Comparison of ENCODE assay signal across 23 cellular contexts in the genomic region with DNA sequence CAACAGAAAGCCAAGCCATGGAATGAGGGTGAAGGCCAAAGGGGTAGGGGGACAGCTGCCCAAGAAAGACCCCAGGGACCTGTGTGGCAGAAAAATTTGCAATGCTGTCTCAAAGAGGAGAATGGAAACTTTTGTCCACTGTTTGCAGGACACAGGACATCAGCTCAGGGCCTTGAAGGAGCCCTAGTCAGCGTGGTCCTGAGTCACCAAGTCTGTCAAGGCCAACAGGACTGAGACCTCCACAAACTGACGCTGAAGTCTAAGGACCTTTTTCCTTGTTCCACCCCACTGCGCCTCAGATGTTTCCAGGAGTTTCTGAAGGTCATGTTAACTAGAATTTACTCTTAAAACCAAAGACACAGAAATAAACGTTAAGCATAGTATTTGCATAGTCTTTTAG. TPM values are rescaled to one million over a fixed set of nuclear protein-coding genes. Genes with fewer than 3 reads are reported as not detected.
"Had no signal": no experiment of that assay in that cellular context is flagged by ENCODE, and none has a peak within 500 bp of the region (broad histone marks: within the 10 kb centered on the region; RNA-seq: fewer than 3 reads in every experiment).

No MANE protein-coding gene starts in this region.

- DNase-seq: MM.1S; NCI-H1436; NCI-H187; NCI-H2029; NCI-H2081 treated with DMSO at 0.1 percent for 48 hours; NCI-H2171; NCI-H226; NCI-H446; NCI-H510A; NCI-H524 treated with DMSO at 0.1 percent for 48 hours; NCI-H69; NCI-H774; NK-92 treated with Interleukin-12 subunit alpha and Interleukin-12 subunit beta, amount 100 ng/mL, for 24 hours; PC-9; Peyer's patch; SJCRH30 had no signal

- H3K27ac ChIP-seq: KMS-11, PC-9, Peyer's patch, SJCRH30 had no signal

- H3K4me3 ChIP-seq: K562, PC-9, Peyer's patch, SJCRH30 had no signal

- H3K9me3 Mint-ChIP-seq: IgD-negative memory B cell had no signal

- H3K4me3 Mint-ChIP-seq: IgD-negative memory B cell had no signal

- H3K9me3 ChIP-seq: Peyer's patch, SJCRH30 had no signal

- H3K27me3 Mint-ChIP-seq: IgD-negative memory B cell had no signal

- H3K4me1 ChIP-seq: Peyer's patch, SJCRH30 had no signal

RNA-seq across cellular contexts. Expression of a gene that starts 31.8 kb away (rescaled TPM):
- total RNA-seq: HepG2, HT1080, K562, M059J, PC-9, RPMI7951, SJCRH30 had no signal

RNA-seq across cellular contexts. Expression of a gene that starts 44.9 kb away (rescaled TPM):
- total RNA-seq: HepG2, HT1080, K562, M059J, PC-9, RPMI7951, SJCRH30 had no signal
